Comparison of ENCODE assay signal across 8 cellular contexts in the genomic region with DNA sequence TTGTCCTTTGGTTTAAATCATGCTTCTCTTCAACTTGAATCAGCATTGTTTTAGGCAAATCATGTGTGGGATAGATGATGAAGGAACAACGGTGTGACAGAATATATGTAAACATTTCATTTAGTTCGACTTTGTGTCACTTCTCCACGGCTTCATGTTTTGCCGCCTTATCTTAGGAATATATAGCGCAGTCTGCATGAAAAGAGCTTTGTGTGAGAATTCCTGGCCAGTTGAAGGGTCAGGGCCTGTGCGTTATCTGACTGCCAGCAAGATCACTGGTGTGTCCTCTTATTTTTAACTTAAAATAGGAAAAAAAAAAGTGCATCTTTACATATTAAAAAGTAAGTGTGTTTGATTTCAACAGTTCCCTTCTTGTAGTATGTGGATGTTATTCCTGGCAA.
DNase-seq lines count a peak whose midpoint lies in the region; ATAC-seq and TF ChIP-seq lines count a peak whose summit lies in the region.

No MANE protein-coding gene starts in this region.

- H3K27me3 ChIP-seq in gastroesophageal sphincter = no peaks in the 10 kb centered on the region

- no peak for ATAC-seq in gastroesophageal sphincter

- DNase-seq in RPMI8226 (peak; percentile 60), retinal pigment epithelial cell (ENCODE audit: low read depth) (no peak), cerebellar nuclear complex (lab: John Stamatoyannopoulos, UW) (no peak), T-helper 9 cell (no peak), NK-92 (lab: John Stamatoyannopoulos, UW; ENCODE audit: unreplicated experiment) (no peak)
- no peak for DNase-seq in activated CD8-positive, alpha-beta memory T cell treated with anti-CD3 and anti-CD28 coated beads, Interleukin-2, amount 50 U/mL, for 48 hours

- H3K4me3 ChIP-seq in GM12875 (ENCODE audit: low read depth, low read length) (peak overlapping the region; percentile 37), gastroesophageal sphincter (peak overlapping the region; percentile 44), retinal pigment epithelial cell (ENCODE audit: low read length) (peak overlapping the region; percentile 47)

- TF ChIP-seq EP300 in gastroesophageal sphincter (IDR thresholded peaks at IDR 0.05) = no peak

- no peaks in the 10 kb centered on the region for H3K4me1 ChIP-seq in gastroesophageal sphincter

- no peak for TF ChIP-seq POLR2A in gastroesophageal sphincter (IDR thresholded peaks at IDR 0.05)

- TF ChIP-seq CTCF in GM12875 (IDR thresholded peaks at IDR 0.05; ENCODE audit: borderline replicate concordance, insufficient read depth, low read depth, low read length) (no peak), gastroesophageal sphincter (IDR thresholded peaks at IDR 0.05) (no peak), retinal pigment epithelial cell (conservative IDR thresholded peaks at IDR 0.05; ENCODE audit: low read depth, low read length) (no peak)

- no peaks in the 10 kb centered on the region for H3K9me3 ChIP-seq in gastroesophageal sphincter

- H3K27ac ChIP-seq in gastroesophageal sphincter = peak overlapping the region; percentile 65 to 74 (median 72)

- no peaks in the 10 kb centered on the region for H3K36me3 ChIP-seq in gastroesophageal sphincter

- 14 to 39% methylated on average over 6 of the region's 6 CpGs for WGBS in gastroesophageal sphincter (ENCODE audit: low coverage in 1 of 2), 2 donors
